Comparison of ENCODE assay signal across 10 cellular contexts in the genomic region with DNA sequence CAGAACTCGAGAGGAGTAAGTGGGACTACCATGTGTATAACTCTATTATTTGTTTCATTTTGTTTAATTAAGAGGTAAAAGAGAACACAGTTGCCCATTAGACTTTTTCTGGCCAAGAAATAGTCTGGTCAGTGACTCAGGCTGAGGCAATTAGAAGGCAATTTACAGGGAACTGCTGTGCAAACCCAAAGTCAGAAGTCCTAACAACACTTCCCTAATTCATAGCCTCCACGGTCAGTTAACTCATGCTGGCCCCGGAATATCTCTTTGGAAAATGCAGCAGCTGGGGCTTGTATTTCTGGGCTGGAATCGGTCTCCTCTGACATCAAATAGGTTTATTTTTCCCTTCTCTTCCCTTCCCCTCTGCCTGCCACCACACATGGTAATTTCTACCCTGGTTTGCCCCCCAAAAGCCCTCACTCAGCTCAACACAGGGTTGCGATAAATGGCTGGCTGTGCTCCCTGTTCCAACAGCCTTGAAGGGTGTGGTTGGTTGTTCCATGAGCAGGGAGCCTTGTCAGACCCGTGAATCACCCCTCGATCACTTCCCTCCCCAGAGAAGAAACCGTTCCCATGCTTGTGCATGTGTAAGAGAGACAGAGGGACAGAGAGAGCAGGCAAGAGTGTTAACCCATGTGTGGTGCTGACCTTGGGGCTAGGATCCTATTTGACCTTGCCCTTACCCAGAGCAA.
A peak's percentile ranks its signal among the peaks of the same experiment; 100 is the strongest.
DNase-seq lines count a peak whose midpoint lies in the region; TF ChIP-seq lines count a peak whose summit lies in the region.
"Had no signal": no experiment of that assay in that cellular context is flagged by ENCODE, and none has a peak within 500 bp of the region (broad histone marks: within the 10 kb centered on the region; RNA-seq: fewer than 3 reads in every experiment).

No MANE protein-coding gene starts in this region.

- peak overlapping the region; percentile 1 for H3K27ac ChIP-seq in muscle layer of colon (ENCODE audit: low read depth, low read length)

- H3K4me1 ChIP-seq in muscle layer of colon (ENCODE audit: insufficient read depth, low read length), result peaks cover 57% of the 10 kb centered on the region

- no peaks in the 10 kb centered on the region for H3K27me3 ChIP-seq in muscle layer of colon (ENCODE audit: control insufficient read depth in 1 of 2, insufficient read depth in 2 of 2, low read length in 2 of 2)

- H3K9ac ChIP-seq in muscle layer of colon (ENCODE audit: low read length), result no peak overlapping the region

- POLR2A ChIA-PET in AG04449 (lab: Yijun Ruan, JAX), result no interaction called here

- CTCF ChIA-PET in AG04449 (lab: Yijun Ruan, JAX), result interaction anchor here (0.9 to 13.5 kb wide), 2 partner anchors 140 to 164 kb away, joined by 3 to 356 read pairs; no protein-coding TSS in a partner anchor

- no peaks in the 10 kb centered on the region for H3K36me3 ChIP-seq in muscle layer of colon (ENCODE audit: insufficient read depth, low read length)

- H3K9me3 ChIP-seq in muscle layer of colon (ENCODE audit: low read length), result no peaks in the 10 kb centered on the region

- DNase-seq in AG04449 (ENCODE audit: low read depth, low spot score) (peak; percentile 65), NOMO-1 (lab: John Stamatoyannopoulos, UW; ENCODE audit: unreplicated experiment in 2 of 2) (peak; percentile 47 to 69), epithelial cell of esophagus (ENCODE audit: low read depth) (peak; percentile 90), middle frontal gyrus (ENCODE audit: extremely low spot score, low spot score) (no peak), SW 1271 (lab: John Stamatoyannopoulos, UW) (no peak), DMS153 treated with DMSO at 0.1 percent for 48 hours (lab: John Stamatoyannopoulos, UW; ENCODE audit: unreplicated experiment) (no peak)
- no peak for DNase-seq in stimulated activated CD4-positive, alpha-beta T cell treated with anti-CD3 and anti-CD28 coated beads, Interleukin-2, amount 100 ng/mL, for 48 hours
- DNase-seq: CD4-positive, CD25-positive, alpha-beta regulatory T cell; central memory CD4-positive, alpha-beta T cell had no signal

- no peak for TF ChIP-seq CTCF in AG04449 (IDR thresholded peaks at IDR 0.05; ENCODE audit: insufficient read depth, low read length, missing control alignments)
- TF ChIP-seq CTCF in epithelial cell of esophagus (IDR thresholded peaks at IDR 0.05; ENCODE audit: insufficient read depth, low read depth, low read length, missing control alignments), result no peak

- H3K4me3 ChIP-seq in AG04449 (ENCODE audit: low read depth, low read length) (peak overlapping the region; percentile 16), epithelial cell of esophagus (ENCODE audit: low read length) (peak overlapping the region; percentile 21), muscle layer of colon (ENCODE audit: low read depth in 1 of 2, low read length in 2 of 2) (peak overlapping the region; percentile 12 to 22)

Comparison
In these comparisons a context has a peak if more than half of its experiments do, and no peak if none do; other contexts are left out.
1. DNase-seq: peak in AG04449 (single experiment), NOMO-1 (2 of 2) and epithelial cell of esophagus (single experiment); none in middle frontal gyrus (single experiment), stimulated activated CD4-positive, alpha-beta T cell treated with anti-CD3 and anti-CD28 coated beads, Interleukin-2, amount 100 ng/mL, for 48 hours (0 of 2), SW 1271 (0 of 2) and DMS153 treated with DMSO at 0.1 percent for 48 hours (single experiment).
2. Peak in every context shown above with its lines, with median percentiles within 50 percentile points of each other: H3K4me3 ChIP-seq.